Comparison of ENCODE assay signal across 16 cellular contexts in genomic region chr5:177565046-177565445, GRCh38. TPM values are rescaled to one million over a fixed set of nuclear protein-coding genes. Genes with fewer than 3 reads are reported as not detected.
DNase-seq lines count a peak whose midpoint lies in the region; ATAC-seq and TF ChIP-seq lines count a peak whose summit lies in the region.
"Had no signal": no experiment of that assay in that cellular context is flagged by ENCODE, and none has a peak within 500 bp of the region (broad histone marks: within the 10 kb centered on the region; RNA-seq: fewer than 3 reads in every experiment).

No MANE protein-coding gene starts in this region.

- H3K4me1 ChIP-seq in mammary epithelial cell (ENCODE audit: insufficient read depth, low read length): no peaks in the 10 kb centered on the region
- H3K4me1 ChIP-seq: BLaER1 had no signal

- POLR2A ChIA-PET in activated CD4-positive, alpha-beta memory T cell treated with anti-CD3 and anti-CD28 coated beads for 36 hours (lab: Charles Lee): no interaction called here
- POLR2A ChIA-PET in activated CD4-positive, alpha-beta memory T cell treated with anti-CD3 and anti-CD28 coated beads, Interleukin-2, amount 10 ng/mL, durations not matched to agents 7 days and 5 days (lab: Charles Lee): no interaction called here

- no peak overlapping the region for H3K27ac ChIP-seq in mammary epithelial cell (ENCODE audit: insufficient read depth, low read depth, low read length)
- H3K27ac ChIP-seq: 22Rv1, BLaER1 had no signal

- CTCF ChIA-PET in activated CD4-positive, alpha-beta memory T cell treated with anti-CD3 and anti-CD28 coated beads for 36 hours (lab: Charles Lee): no interaction called here
- CTCF ChIA-PET in activated CD4-positive, alpha-beta memory T cell treated with anti-CD3 and anti-CD28 coated beads, Interleukin-2, amount 10 ng/mL, durations not matched to agents 7 days and 5 days (lab: Charles Lee): no interaction called here
- CTCF ChIA-PET in mammary epithelial cell (lab: Charles Lee; ENCODE audit: low non-redundant PET): no interaction called here

- H3K4me3 ChIP-seq in mammary epithelial cell (replicated peaks in 1 of 3; ENCODE audit: insufficient read depth in 1 of 3, low read depth in 2 of 3, low read length in 3 of 3) (no peak overlapping the region), fibroblast of mammary gland (ENCODE audit: control insufficient read depth, low read depth, low read length) (no peak overlapping the region)
- H3K4me3 ChIP-seq: BLaER1 had no signal

- H3K9me3 Mint-ChIP-seq in activated CD4-positive, alpha-beta memory T cell treated with anti-CD3 and anti-CD28 coated beads for 36 hours: no peaks in the 10 kb centered on the region
- H3K9me3 Mint-ChIP-seq in activated CD4-positive, alpha-beta memory T cell treated with anti-CD3 and anti-CD28 coated beads, Interleukin-2, amount 10 ng/mL, durations not matched to agents 7 days and 5 days: no peaks in the 10 kb centered on the region
- H3K9me3 Mint-ChIP-seq: CD4-positive, alpha-beta memory T cell had no signal

- ATAC-seq in GM21528 (IDR thresholded peaks at IDR 0.05; ENCODE audit: low FRiP score, unreplicated experiment): no peak

- WGBS in mammary epithelial cell (ENCODE audit: low coverage, missing lambda C conversion rate): 73% methylated on average over 8 of the region's 8 CpGs

- H3K4me3 Mint-ChIP-seq in activated CD4-positive, alpha-beta memory T cell treated with anti-CD3 and anti-CD28 coated beads for 36 hours: no peak overlapping the region
- H3K4me3 Mint-ChIP-seq in activated CD4-positive, alpha-beta memory T cell treated with anti-CD3 and anti-CD28 coated beads, Interleukin-2, amount 10 ng/mL, durations not matched to agents 7 days and 5 days: no peak overlapping the region
- H3K4me3 Mint-ChIP-seq: CD14-positive monocyte; CD4-positive, alpha-beta memory T cell; H9 had no signal

- dilution Hi-C loops in mammary epithelial cell (cut with HindIII; ENCODE audit: low sequenced_read_pairs): no loop called here

- H3K9me3 ChIP-seq in mammary epithelial cell (replicated peaks; ENCODE audit: insufficient read depth, low read length): no peaks in the 10 kb centered on the region

- in situ Hi-C loops in mammary epithelial cell (cut with MboI; ENCODE audit: low sequenced_read_pairs in 2 of 2): no loop called here

- H3K4me1 Mint-ChIP-seq in activated CD4-positive, alpha-beta memory T cell treated with anti-CD3 and anti-CD28 coated beads for 36 hours (ENCODE audit: low read depth): no peaks in the 10 kb centered on the region
- peaks cover 9% of the 10 kb centered on the region for H3K4me1 Mint-ChIP-seq in activated CD4-positive, alpha-beta memory T cell treated with anti-CD3 and anti-CD28 coated beads, Interleukin-2, amount 10 ng/mL, durations not matched to agents 7 days and 5 days
- H3K4me1 Mint-ChIP-seq: CD14-positive monocyte; CD4-positive, alpha-beta memory T cell; H9 had no signal

- H3K27ac Mint-ChIP-seq in activated CD4-positive, alpha-beta memory T cell treated with anti-CD3 and anti-CD28 coated beads for 36 hours: no peak overlapping the region
- H3K27ac Mint-ChIP-seq in activated CD4-positive, alpha-beta memory T cell treated with anti-CD3 and anti-CD28 coated beads, Interleukin-2, amount 10 ng/mL, durations not matched to agents 7 days and 5 days: no peak overlapping the region
- H3K27ac Mint-ChIP-seq: CD14-positive monocyte; CD4-positive, alpha-beta memory T cell; H9 had no signal

- H3K36me3 ChIP-seq in mammary epithelial cell (ENCODE audit: insufficient read depth, low read length): no peaks in the 10 kb centered on the region
- H3K36me3 ChIP-seq: BLaER1 had no signal

- no peak overlapping the region for H2AFZ ChIP-seq in mammary epithelial cell (ENCODE audit: low read depth, low read length)

- no peaks in the 10 kb centered on the region for H3K36me3 Mint-ChIP-seq in activated CD4-positive, alpha-beta memory T cell treated with anti-CD3 and anti-CD28 coated beads for 36 hours
- no peaks in the 10 kb centered on the region for H3K36me3 Mint-ChIP-seq in activated CD4-positive, alpha-beta memory T cell treated with anti-CD3 and anti-CD28 coated beads, Interleukin-2, amount 10 ng/mL, durations not matched to agents 7 days and 5 days (ENCODE audit: low read depth)
- H3K36me3 Mint-ChIP-seq: CD14-positive monocyte; CD4-positive, alpha-beta memory T cell had no signal

- no peaks in the 10 kb centered on the region for H4K20me1 ChIP-seq in mammary epithelial cell (ENCODE audit: insufficient read depth, low read length)
- H4K20me1 ChIP-seq: BLaER1 had no signal

- H3K9ac ChIP-seq in mammary epithelial cell (ENCODE audit: insufficient read depth, low read length): no peak overlapping the region
- H3K9ac ChIP-seq: BLaER1 had no signal

- no peak overlapping the region for H3K4me2 ChIP-seq in mammary epithelial cell (ENCODE audit: insufficient read depth, low read depth, low read length)
- H3K4me2 ChIP-seq: BLaER1 had no signal

- peaks cover 4% of the 10 kb centered on the region for H3K27me3 Mint-ChIP-seq in activated CD4-positive, alpha-beta memory T cell treated with anti-CD3 and anti-CD28 coated beads for 36 hours
- peaks cover 2% of the 10 kb centered on the region for H3K27me3 Mint-ChIP-seq in activated CD4-positive, alpha-beta memory T cell treated with anti-CD3 and anti-CD28 coated beads, Interleukin-2, amount 10 ng/mL, durations not matched to agents 7 days and 5 days

- no peak for TF ChIP-seq CTCF in mammary epithelial cell (conservative IDR thresholded peaks at IDR 0.05 in 1 of 2, IDR thresholded peaks at IDR 0.05 in 1 of 2; ENCODE audit: extremely low read depth in 1 of 2, insufficient read depth in 1 of 2, low read depth in 1 of 2, low read length in 2 of 2)
- no peak for TF ChIP-seq CTCF in fibroblast of mammary gland (conservative IDR thresholded peaks at IDR 0.05; ENCODE audit: control insufficient read depth, insufficient read depth, low read depth, low read length)

- intact Hi-C loops in activated CD4-positive, alpha-beta memory T cell treated with anti-CD3 and anti-CD28 coated beads for 36 hours (cut with micrococcal nuclease): no loop called here
- intact Hi-C loops in mammary epithelial cell (cut with micrococcal nuclease): no loop called here

- H3K79me2 ChIP-seq in mammary epithelial cell (ENCODE audit: insufficient read depth, low read length): no peaks in the 10 kb centered on the region

- no TSS peak for BruUV-seq in mammary epithelial cell (replicated peaks; lab: Mats Ljungman, UMichigan)

- DNase-seq in activated CD4-positive, alpha-beta memory T cell treated with anti-CD3 and anti-CD28 coated beads for 36 hours: peak; percentile 16
- DNase-seq in activated CD4-positive, alpha-beta memory T cell treated with anti-CD3 and anti-CD28 coated beads, Interleukin-2, amount 10 ng/mL, durations not matched to agents 7 days and 5 days: no peak
- peak; percentile 29 for DNase-seq in mammary epithelial cell
- peak; percentile 13 for DNase-seq in fibroblast of mammary gland (ENCODE audit: low read depth)
- no peak for DNase-seq in occipital lobe (lab: John Stamatoyannopoulos, UW)
- no peak for DNase-seq in T-helper 9 cell
- DNase-seq: CD4-positive, alpha-beta memory T cell; DMS153; DMS79; GDM1; H9; IMR-90 had no signal

- no peaks in the 10 kb centered on the region for H3K27me3 ChIP-seq in mammary epithelial cell (ENCODE audit: insufficient read depth, low read length)
- H3K27me3 ChIP-seq: BLaER1 had no signal

RNA-seq across cellular contexts. Expression of gene FAM193B, which starts 10.7 kb away (rescaled TPM):
- 10 to 100 TPM; 70.7 to 75.4 TPM for total RNA-seq in activated CD4-positive, alpha-beta memory T cell treated with anti-CD3 and anti-CD28 coated beads for 36 hours
- 100 to 1,000 TPM; 110 to 112 TPM for total RNA-seq in activated CD4-positive, alpha-beta memory T cell treated with anti-CD3 and anti-CD28 coated beads, Interleukin-2, amount 10 ng/mL, durations not matched to agents 7 days and 5 days
- total RNA-seq in mammary epithelial cell (10 to 100 TPM; 30.7 to 63.3 TPM), occipital lobe (32.1 TPM)
- polyA plus RNA-seq in mammary epithelial cell: 24.7 TPM
- 13.0 TPM for polyA minus RNA-seq in mammary epithelial cell

RNA-seq across cellular contexts. Expression of gene TMED9, which starts 27.0 kb away (rescaled TPM):
- total RNA-seq in activated CD4-positive, alpha-beta memory T cell treated with anti-CD3 and anti-CD28 coated beads for 36 hours: 100 to 1,000 TPM; 135 to 144 TPM
- total RNA-seq in activated CD4-positive, alpha-beta memory T cell treated with anti-CD3 and anti-CD28 coated beads, Interleukin-2, amount 10 ng/mL, durations not matched to agents 7 days and 5 days: 100 to 1,000 TPM; 135 to 141 TPM
- total RNA-seq in mammary epithelial cell: 100 to 1,000 TPM; 139 to 275 TPM
- polyA plus RNA-seq in mammary epithelial cell: 333 TPM
- polyA minus RNA-seq in mammary epithelial cell: 141 TPM
- 24.6 TPM for total RNA-seq in occipital lobe

RNA-seq across cellular contexts. Expression of gene B4GALT7, which starts 34.9 kb away (rescaled TPM):
- total RNA-seq in activated CD4-positive, alpha-beta memory T cell treated with anti-CD3 and anti-CD28 coated beads for 36 hours: 10 to 100 TPM; 15.4 to 16.2 TPM
- 10 to 100 TPM; 19.5 to 22.1 TPM for total RNA-seq in activated CD4-positive, alpha-beta memory T cell treated with anti-CD3 and anti-CD28 coated beads, Interleukin-2, amount 10 ng/mL, durations not matched to agents 7 days and 5 days
- total RNA-seq in mammary epithelial cell: 10 to 100 TPM; 33.1 to 38.8 TPM
- polyA plus RNA-seq in mammary epithelial cell: 27.9 TPM
- 9.5 TPM for polyA minus RNA-seq in mammary epithelial cell
- 15.8 TPM for total RNA-seq in occipital lobe

RNA-seq across cellular contexts. Expression of gene DDX41, which starts 48.3 kb away (rescaled TPM):
- total RNA-seq in activated CD4-positive, alpha-beta memory T cell treated with anti-CD3 and anti-CD28 coated beads for 36 hours: 100 to 1,000 TPM; 143 to 145 TPM
- 100 to 1,000 TPM; 105 to 107 TPM for total RNA-seq in activated CD4-positive, alpha-beta memory T cell treated with anti-CD3 and anti-CD28 coated beads, Interleukin-2, amount 10 ng/mL, durations not matched to agents 7 days and 5 days
- 10 to 100 TPM; 60.7 to 80.6 TPM for total RNA-seq in mammary epithelial cell
- polyA plus RNA-seq in mammary epithelial cell: 115 TPM
- polyA minus RNA-seq in mammary epithelial cell: 79.3 TPM
- total RNA-seq in occipital lobe: 63.5 TPM

RNA-seq across cellular contexts. Expression of gene DOK3, which starts 55.4 kb away (rescaled TPM):
- 1 to 10 TPM in 1 of 2 experiments, under 1 TPM in 1; 0.52 to 1.3 TPM for total RNA-seq in activated CD4-positive, alpha-beta memory T cell treated with anti-CD3 and anti-CD28 coated beads for 36 hours
- 1 to 10 TPM; 2.4 TPM for total RNA-seq in activated CD4-positive, alpha-beta memory T cell treated with anti-CD3 and anti-CD28 coated beads, Interleukin-2, amount 10 ng/mL, durations not matched to agents 7 days and 5 days
- total RNA-seq in mammary epithelial cell (1 to 10 TPM; 4.3 to 4.7 TPM), occipital lobe (3.0 TPM)
- 1.7 TPM for polyA plus RNA-seq in mammary epithelial cell
- polyA minus RNA-seq in mammary epithelial cell: 2.4 TPM

Comparison
In these comparisons a context has a peak if more than half of its experiments do, and no peak if none do; other contexts are left out.
1. DNase-seq: peak in activated CD4-positive, alpha-beta memory T cell treated with anti-CD3 and anti-CD28 coated beads for 36 hours (single experiment), mammary epithelial cell (single experiment) and fibroblast of mammary gland (single experiment); none in activated CD4-positive, alpha-beta memory T cell treated with anti-CD3 and anti-CD28 coated beads, Interleukin-2, amount 10 ng/mL, durations not matched to agents 7 days and 5 days (single experiment), occipital lobe (single experiment) and T-helper 9 cell (single experiment).